ENCODE assay signal across 21 cellular contexts in genomic region chr20:6468751-6469150, GRCh38.
"Had no signal": no experiment of that assay in that cellular context is flagged by ENCODE, and none has a peak within 500 bp of the region (broad histone marks: within the 10 kb centered on the region; RNA-seq: fewer than 3 reads in every experiment).

No MANE protein-coding gene starts in this region.

- H3K36me3 Mint-ChIP-seq: activated naive CD8-positive, alpha-beta T cell treated with anti-CD3 and anti-CD28 coated beads for 36 hours; type B pancreatic cell had no signal

- H3K4me1 ChIP-seq: body of pancreas, heart left ventricle, lower lobe of right lung, right lobe of liver had no signal

- H3K4me1 Mint-ChIP-seq: activated naive CD8-positive, alpha-beta T cell treated with anti-CD3 and anti-CD28 coated beads for 36 hours had no signal

- H3K9me3 Mint-ChIP-seq: activated naive CD8-positive, alpha-beta T cell treated with anti-CD3 and anti-CD28 coated beads for 36 hours; T-helper 2 cell treated with Interferon-gamma antibody and Interleukin-4, amounts not matched to agents 5 μg/mL and 100 μg/mL, for 36 hours; type B pancreatic cell had no signal

- H3K4me2 ChIP-seq: smooth muscle cell had no signal

- H3K27ac Mint-ChIP-seq: activated naive CD8-positive, alpha-beta T cell treated with anti-CD3 and anti-CD28 coated beads for 36 hours; T-helper 2 cell treated with Interferon-gamma antibody and Interleukin-4, amounts not matched to agents 5 μg/mL and 100 μg/mL, for 36 hours; type B pancreatic cell had no signal

- H3K27me3 ChIP-seq: body of pancreas, heart left ventricle, right lobe of liver had no signal

- H3K4me3 ChIP-seq: body of pancreas, heart left ventricle, lower lobe of right lung, right lobe of liver, smooth muscle cell had no signal

- ATAC-seq: body of pancreas, heart left ventricle, left cardiac atrium, lower lobe of right lung, right lobe of liver had no signal

- H3K4me3 Mint-ChIP-seq: activated naive CD8-positive, alpha-beta T cell treated with anti-CD3 and anti-CD28 coated beads for 36 hours; neural crest cell; T-helper 2 cell treated with Interferon-gamma antibody and Interleukin-4, amounts not matched to agents 5 μg/mL and 100 μg/mL, for 36 hours; type B pancreatic cell had no signal

- H3K36me3 ChIP-seq: heart left ventricle, lower lobe of right lung, right lobe of liver had no signal

- DNase-seq: activated CD4-positive, alpha-beta T cell treated with anti-CD3 and anti-CD28 coated beads, Interleukin-2, amount 50 U/mL, for 1 hour; activated CD8-positive, alpha-beta memory T cell treated with anti-CD3 and anti-CD28 coated beads for 24 hours; activated gamma-delta T cell treated with Interleukin-2 at 50 U/mL for 16 hours; activated naive CD8-positive, alpha-beta T cell treated with anti-CD3 and anti-CD28 coated beads for 36 hours; amygdala; body of pancreas; cerebellar nuclear complex; effector memory CD4-positive, alpha-beta T cell; foreskin melanocyte; heart left ventricle; left cardiac atrium; lower lobe of right lung; right lobe of liver; stimulated activated CD4-positive, alpha-beta T cell treated with anti-CD3 and anti-CD28 coated beads, Interleukin-4, amount 100 ng/mL, for 4 hours; stimulated activated CD8-positive, alpha-beta memory T cell treated with anti-CD3 and anti-CD28 coated beads, Interleukin-4, amount 100 ng/mL, for 48 hours; stimulated activated naive CD4-positive, alpha-beta T cell treated with Interleukin-2 at 50 U/mL for 16 hours; substantia nigra had no signal

- H3K9me3 ChIP-seq: body of pancreas, heart left ventricle, lower lobe of right lung, right lobe of liver had no signal

- H3K27ac ChIP-seq: body of pancreas, heart left ventricle, lower lobe of right lung, right lobe of liver had no signal
